25 cellular contexts compared by ENCODE assay signal in the genomic region with DNA sequence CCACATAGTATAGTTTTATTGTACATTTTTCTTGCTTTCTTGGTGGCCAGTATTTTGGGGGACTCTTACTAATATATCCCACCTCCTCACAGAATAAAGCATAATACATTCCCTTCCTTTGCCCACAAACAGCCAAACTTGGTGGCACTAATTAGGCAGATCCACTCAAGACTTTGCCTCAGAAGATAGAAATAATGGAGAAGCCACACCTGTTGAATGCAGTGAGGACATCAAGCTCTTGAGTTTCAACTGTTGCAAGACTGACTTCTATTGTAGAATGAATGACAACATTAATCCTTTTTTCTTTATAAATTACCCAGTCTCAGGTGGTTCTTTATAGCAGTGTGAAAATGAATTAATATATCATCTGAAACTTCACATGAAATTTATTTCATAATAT.
"Had no signal": no experiment of that assay in that cellular context is flagged by ENCODE, and none has a peak within 500 bp of the region (broad histone marks: within the 10 kb centered on the region; RNA-seq: fewer than 3 reads in every experiment).

No MANE protein-coding gene starts in this region.

- DNase-seq: colonic mucosa; cortex of kidney; dermis blood vessel endothelial cell; dorsolateral prefrontal cortex; effector CD4-positive, alpha-beta T cell; effector CD8-positive, alpha-beta T cell; effector memory CD4-positive, alpha-beta T cell; effector memory CD8-positive, alpha-beta T cell; endodermal cell; erythroblast; esophagus squamous epithelium; foreskin fibroblast; foreskin keratinocyte; foreskin melanocyte; gastrocnemius medialis; glutamatergic neuron; head of caudate nucleus; heart left ventricle; heart right ventricle had no signal

- H3K4me1 ChIP-seq: colonic mucosa, esophagus muscularis mucosa, esophagus squamous epithelium, foreskin keratinocyte, gastrocnemius medialis, gastroesophageal sphincter, heart left ventricle, heart right ventricle had no signal

- H3K27ac ChIP-seq: colonic mucosa, coronary artery, dorsolateral prefrontal cortex, epithelial cell of prostate, esophagus muscularis mucosa, esophagus squamous epithelium, foreskin keratinocyte, gastrocnemius medialis, gastroesophageal sphincter, heart left ventricle, heart right ventricle had no signal

- H3K9me3 ChIP-seq: colonic mucosa, esophagus muscularis mucosa, gastrocnemius medialis, gastroesophageal sphincter had no signal

- H3K4me3 ChIP-seq: colonic mucosa, coronary artery, dorsolateral prefrontal cortex, esophagus muscularis mucosa, esophagus squamous epithelium, gastrocnemius medialis, gastroesophageal sphincter, heart left ventricle, heart right ventricle had no signal

- FAIRE-seq: endothelial cell of umbilical vein had no signal

- ATAC-seq: effector memory CD8-positive, alpha-beta T cell; esophagus mucosa; foreskin keratinocyte; gastrocnemius medialis; gastroesophageal sphincter; heart left ventricle; heart right ventricle had no signal

- H3K27me3 ChIP-seq: colonic mucosa, dorsolateral prefrontal cortex, esophagus muscularis mucosa, esophagus squamous epithelium, foreskin keratinocyte, gastrocnemius medialis, gastroesophageal sphincter, heart left ventricle, heart right ventricle had no signal

- H3K36me3 ChIP-seq: colonic mucosa, esophagus muscularis mucosa, esophagus squamous epithelium, gastrocnemius medialis, gastroesophageal sphincter, heart left ventricle, heart right ventricle had no signal
